ENCODE assay signal across 8 cellular contexts in the genomic region with DNA sequence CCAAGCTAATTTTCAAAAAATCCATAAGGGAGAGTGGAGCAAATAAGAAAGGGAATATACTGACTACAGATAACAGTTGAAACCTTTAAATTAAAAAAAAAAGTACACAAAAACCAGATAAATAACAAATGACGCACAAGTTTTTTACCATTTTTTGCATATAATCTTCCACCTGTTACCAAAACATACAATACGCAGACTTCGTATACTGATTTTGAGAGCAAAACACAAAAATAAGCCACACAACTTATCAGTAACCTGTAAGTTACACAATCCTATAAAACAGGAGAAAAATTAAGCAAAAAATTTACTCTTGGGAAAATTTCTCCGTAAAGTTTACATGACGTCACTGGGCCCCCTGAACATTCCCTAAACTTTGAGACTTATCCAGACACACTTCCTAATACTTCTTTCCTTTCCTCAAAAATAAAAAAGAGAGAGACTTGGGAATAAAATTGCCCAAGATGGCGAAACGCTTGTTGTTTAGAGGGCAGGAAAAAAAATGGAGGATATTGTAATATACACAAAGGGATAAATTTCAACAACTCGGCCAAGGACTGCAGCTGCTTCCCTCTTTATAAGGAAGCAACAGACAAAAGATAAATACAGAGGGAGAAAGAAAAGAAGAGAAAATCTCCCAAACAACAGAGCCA. TPM values are rescaled to one million over a fixed set of nuclear protein-coding genes. Genes with fewer than 3 reads are reported as not detected.
A peak's percentile ranks its signal among the peaks of the same experiment; 100 is the strongest.
DNase-seq lines count a peak whose midpoint lies in the region; ATAC-seq and TF ChIP-seq lines count a peak whose summit lies in the region.

No MANE protein-coding gene starts in this region.

- intact Hi-C loops in HCT116 (cut with micrococcal nuclease) (loop anchor here (2.0 to 5.0 kb wide), 3 partner anchors 14 to 327 kb away; partner anchors contain the start of genes MARCHF7 and WDSUB1), heart left ventricle (cut with DNase I) (loop anchor here in 6 of 10 donors (1.0 to 10.0 kb wide), 9 partner anchors 97 to 180 kb away; partner anchors contain the start of genes MARCHF7 (in 5 of the 6) and CD302 (in 2 of the 6)), sigmoid colon (cut with DNase I) (loop anchor here (1.0 to 10.0 kb wide), 4 partner anchors 98 to 650 kb away; partner anchors contain the start of genes CD302, MARCHF7, TANC1 and WDSUB1)

- 1% methylated on average over 8 of the region's 8 CpGs for WGBS in heart left ventricle, 4 donors
- WGBS in sigmoid colon, 2 donors: 5 to 12% methylated on average over 8 of the region's 8 CpGs

- BruUV-seq in HCT116 (replicated peaks; lab: Mats Ljungman, UMichigan): TSS peak; percentile 57

- H3K4me3 ChIP-seq in AG09309 (ENCODE audit: control insufficient read depth, low read depth, low read length) (peak overlapping the region; percentile 98), HCT116 (replicated peaks in 1 of 2; ENCODE audit: low read depth in 1 of 2, low read length in 2 of 2) (peak overlapping the region; percentile 60 to 70), WI38 (ENCODE audit: low read depth, low read length) (peak overlapping the region; percentile 73), heart left ventricle (peak overlapping the region; percentile 61 to 94 (median 74)), sigmoid colon (peak overlapping the region; percentile 75 to 94 (median 85))

- RAD21 ChIA-PET in HCT116 (lab: Charles Lee; ENCODE audit: low non-redundant PET in 1 of 2, low total read pairs in 2 of 2, uncharacterized antibody in 2 of 2, unreplicated experiment in 2 of 2): interaction anchor here (0.6 to 0.7 kb wide), 2 partner anchors 75 to 229 kb away, joined by 4 to 8 read pairs; no protein-coding TSS in a partner anchor

- H3K36me3 ChIP-seq in HCT116 (ENCODE audit: control insufficient read depth in 1 of 2, insufficient read depth in 2 of 2, low read length in 2 of 2): no peaks in the 10 kb centered on the region
- H3K36me3 ChIP-seq in heart left ventricle: no peaks in the 10 kb centered on the region
- no peaks in the 10 kb centered on the region for H3K36me3 ChIP-seq in sigmoid colon

- H3K27me3 ChIP-seq in HCT116 (ENCODE audit: insufficient read depth, low read length) (no peaks in the 10 kb centered on the region), heart left ventricle (no peaks in the 10 kb centered on the region), sigmoid colon (no peaks in the 10 kb centered on the region)

- no peak for TF ChIP-seq RAD21 in HCT116 (IDR thresholded peaks at IDR 0.05; ENCODE audit: low read depth)

- DNase-seq in AG09309 (ENCODE audit: low read depth): no peak
- peak; percentile 7 for DNase-seq in HCT116 (ENCODE audit: low read depth, low spot score)
- no peak for DNase-seq in heart left ventricle
- DNase-seq in sigmoid colon: no peak
- DNase-seq in epidermal melanocyte (ENCODE audit: insufficient read length, low spot score): no peak
- no peak for DNase-seq in RPMI8226

- 0 out of 2 replicates have a peak, but pooled peaks have one; percentile 1 for ATAC-seq in HCT116
- ATAC-seq in heart left ventricle: peak in 2 of 4 donors; percentile 3 to 15
- ATAC-seq in HG02642 (IDR thresholded peaks at IDR 0.05; ENCODE audit: poor library complexity, unreplicated experiment): no peak

- H3K9ac ChIP-seq in HCT116 (ENCODE audit: low read length): peak overlapping the region; percentile 66

- CTCF ChIA-PET in HCT116 (lab: Charles Lee): no interaction called here

- TF ChIP-seq EP300 in sigmoid colon (IDR thresholded peaks at IDR 0.05): no peak

- peak overlapping the region; percentile 63 for H3K27ac ChIP-seq in HCT116 (ENCODE audit: low read depth, low read length)
- peak overlapping the region; percentile 94 to 99 (median 98) for H3K27ac ChIP-seq in heart left ventricle
- H3K27ac ChIP-seq in sigmoid colon: peak overlapping the region; percentile 95 to 99 (median 98)

- no peak for TF ChIP-seq CTCF in AG09309 (IDR thresholded peaks at IDR 0.05; ENCODE audit: control insufficient read depth, insufficient read depth, low read depth, low read length, missing control alignments)
- no peak for TF ChIP-seq CTCF in HCT116 (IDR thresholded peaks at IDR 0.05 in 2 of 3, conservative IDR thresholded peaks at IDR 0.05 in 1 of 3; ENCODE audit: borderline replicate concordance in 1 of 3, insufficient read depth in 1 of 3, low read depth in 2 of 3, low read length in 2 of 3)
- TF ChIP-seq CTCF in WI38 (IDR thresholded peaks at IDR 0.05; ENCODE audit: low read depth, low read length): no peak
- no peak for TF ChIP-seq CTCF in heart left ventricle (IDR thresholded peaks at IDR 0.05)
- no peak for TF ChIP-seq CTCF in sigmoid colon (IDR thresholded peaks at IDR 0.05)

- peak overlapping the region; percentile 84 for H3K4me2 ChIP-seq in HCT116 (ENCODE audit: low read length)

- H3K9me2 ChIP-seq in HCT116 (ENCODE audit: insufficient read depth): peaks cover 4% of the 10 kb centered on the region; the same call in 1 of the 2 replicates

- peak overlapping the region; percentile 96 for H2AFZ ChIP-seq in HCT116 (ENCODE audit: low read depth, low read length, poor library complexity, severe bottlenecking)

- H3K9me3 ChIP-seq in HCT116 (ENCODE audit: control insufficient read depth in 1 of 2, insufficient read depth in 1 of 2, low read depth in 1 of 2, low read length in 2 of 2): no peaks in the 10 kb centered on the region
- H3K9me3 ChIP-seq in heart left ventricle: no peaks in the 10 kb centered on the region
- H3K9me3 ChIP-seq in sigmoid colon: no peaks in the 10 kb centered on the region

- POLR2A ChIA-PET in HCT116 (lab: Charles Lee): interaction anchor here (0.6 to 1.2 kb wide), 2 partner anchors 97 to 364 kb away, joined by 3 to 4 read pairs; partner anchors contain the start of gene MARCHF7

- H3K4me1 ChIP-seq in HCT116 (ENCODE audit: control insufficient read depth in 1 of 2, insufficient read depth in 2 of 2, low read length in 2 of 2) (peaks cover 10 to 19% of the 10 kb centered on the region in 2 experiments; a peak in 3 of 4 replicates), heart left ventricle (peaks cover 3 to 59% (median 33%) of the 10 kb centered on the region in 12 donors), sigmoid colon (peaks cover 0 to 55% (median 38%) of the 10 kb centered on the region in 4 donors)

- no peak for TF ChIP-seq POLR2A in HCT116 (IDR thresholded peaks at IDR 0.05; ENCODE audit: borderline replicate concordance, extremely low read depth, insufficient read depth, insufficient read length)
- TF ChIP-seq POLR2A in heart left ventricle (IDR thresholded peaks at IDR 0.05): no peak
- no peak for TF ChIP-seq POLR2A in sigmoid colon (IDR thresholded peaks at IDR 0.05)

- no peaks in the 10 kb centered on the region for H4K20me1 ChIP-seq in HCT116 (ENCODE audit: insufficient read depth)

- H3K79me2 ChIP-seq in HCT116 (ENCODE audit: insufficient read depth, low read length): no peaks in the 10 kb centered on the region

TF ChIP-seq in HCT116, 20 proteins besides CTCF, POLR2A, EP300 and RAD21:
- TF ChIP-seq CEBPB (IDR thresholded peaks at IDR 0.05; ENCODE audit: low read depth) (0 out of 2 replicates have a peak, but pooled peaks have one; percentile 42), ZFX (IDR thresholded peaks at IDR 0.05) (no peak), ELF1 (IDR thresholded peaks at IDR 0.05; ENCODE audit: borderline replicate concordance, low read depth) (no peak), POLR2AphosphoS5 (IDR thresholded peaks at IDR 0.05; ENCODE audit: low read depth, low read length) (no peak), TCF7L2 (IDR thresholded peaks at IDR 0.05; ENCODE audit: borderline replicate concordance, extremely low read depth, insufficient read depth, insufficient read length) (no peak), MAX (IDR thresholded peaks at IDR 0.05) (peak; percentile 22; the same call in 1 of the 2 replicates), YY1 (IDR thresholded peaks at IDR 0.05; ENCODE audit: extremely low read depth, insufficient replicate concordance, low read depth, low read length) (peak; percentile 66)

RNA-seq across cellular contexts. Expression of gene BAZ2B, which starts 1.7 kb away (rescaled TPM):
- total RNA-seq in HCT116 (2021; ENCODE audit: unreplicated experiment) (19.9 TPM), heart left ventricle (10 to 100 TPM; 28.2 to 56.5 (median 46.0) TPM), sigmoid colon (100 to 1,000 TPM; 105 to 156 (median 145) TPM)
- 11.1 and 16.2 TPM in 2 replicates for polyA plus RNA-seq in HCT116 (2012)
- polyA plus RNA-seq in heart left ventricle (10 to 100 TPM; 15.3 to 22.6 TPM), sigmoid colon (10 to 100 TPM in 1 of 3 donors, 1 to 10 TPM in 2; 7.6 to 18.4 (median 9.0) TPM)
